In the genomic region with DNA sequence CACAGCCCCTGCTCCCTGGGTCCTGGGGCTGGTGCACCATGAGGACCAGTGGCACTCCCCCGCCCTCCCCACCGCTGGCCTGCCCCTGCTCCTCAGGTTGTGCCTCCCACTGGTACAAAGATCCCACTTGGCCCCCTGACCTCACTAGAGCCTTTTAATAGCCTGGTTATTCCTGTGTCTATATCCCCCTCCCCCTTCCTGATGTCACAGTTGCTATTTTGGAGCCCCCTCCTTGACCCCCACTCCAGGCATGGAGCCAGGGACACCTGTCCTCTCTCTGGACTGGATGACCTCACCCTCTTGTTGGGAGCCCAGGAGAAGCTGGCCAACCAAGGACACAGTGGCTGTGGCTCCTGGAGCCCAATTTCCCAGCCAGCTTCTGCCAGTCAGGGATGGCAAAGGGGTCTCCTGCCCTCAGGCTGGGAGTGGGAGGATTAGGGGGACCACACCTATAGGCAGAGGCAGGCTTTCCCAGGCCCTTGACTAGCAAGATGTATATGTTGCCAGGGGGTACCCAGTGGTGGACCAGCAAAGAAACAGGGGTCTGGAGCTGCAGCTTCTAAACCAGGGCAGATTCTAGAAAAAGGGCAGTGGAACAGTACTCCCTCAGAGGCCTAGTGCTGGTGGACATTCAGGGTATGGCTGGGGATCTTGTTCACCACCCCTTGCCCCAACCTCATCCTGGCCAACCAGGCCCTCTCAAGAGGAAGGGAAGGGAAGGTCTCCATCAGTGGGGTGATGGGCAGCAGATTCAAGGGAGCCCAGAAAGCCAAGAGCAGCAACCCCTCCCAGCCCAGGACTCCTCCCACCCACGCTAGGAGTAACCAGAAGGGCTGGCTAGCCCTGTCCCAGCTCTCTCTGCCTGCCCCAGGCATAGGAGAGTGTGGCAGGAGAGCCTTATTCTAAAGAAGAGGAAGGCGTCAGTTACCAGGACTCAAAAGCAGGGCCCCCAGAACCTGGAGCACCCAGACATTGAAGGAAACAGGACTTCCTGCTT, we compare ENCODE assay signal across 1 cellular context.
TF ChIP-seq lines count a peak whose summit lies in the region.

No MANE protein-coding gene starts in this region.

TF ChIP-seq in HepG2, 621 proteins besides CTCF, POLR2A, EP300 and RAD21 (continues in another document):
- TF ChIP-seq SKIL (CRISPR knock-in tag; IDR thresholded peaks at IDR 0.05; ENCODE audit: borderline replicate concordance): peak; percentile 55; the same call in 1 of the 2 replicates
- 0 out of 2 replicates have a peak, but pooled peaks have one; percentile 75 for TF ChIP-seq ZNF619 (CRISPR knock-in tag; IDR thresholded peaks at IDR 0.05)
- no peak for TF ChIP-seq CHD4 (IDR thresholded peaks at IDR 0.05; ENCODE audit: borderline replicate concordance, low read length)
- no peak for TF ChIP-seq NONO (IDR thresholded peaks at IDR 0.05)
- 0 out of 2 replicates have a peak, but pooled peaks have one; percentile 23 for TF ChIP-seq NONO (CRISPR knock-in tag; conservative IDR thresholded peaks at IDR 0.05)
- TF ChIP-seq ZBTB7A (CRISPR knock-in tag; IDR thresholded peaks at IDR 0.05): peak; percentile 78; the same call in 1 of the 2 replicates
- 0 out of 2 replicates have a peak, but pooled peaks have one; percentile 55 for TF ChIP-seq JUND (CRISPR knock-in tag; IDR thresholded peaks at IDR 0.05)
- TF ChIP-seq ZNF180 (CRISPR knock-in tag; IDR thresholded peaks at IDR 0.05; ENCODE audit: borderline replicate concordance, low read depth): no peak
- no peak for TF ChIP-seq KLF6 (CRISPR knock-in tag; IDR thresholded peaks at IDR 0.05)
- no peak for TF ChIP-seq JDP2 (CRISPR knock-in tag; IDR thresholded peaks at IDR 0.05; ENCODE audit: borderline replicate concordance)
- peak; percentile 94 for TF ChIP-seq MEF2D (CRISPR knock-in tag; IDR thresholded peaks at IDR 0.05)
- peak; percentile 44; the same call in 1 of the 2 replicates for TF ChIP-seq TBX2 (CRISPR knock-in tag; IDR thresholded peaks at IDR 0.05; ENCODE audit: borderline replicate concordance)
- TF ChIP-seq ZNF746 (CRISPR knock-in tag; IDR thresholded peaks at IDR 0.05): peak; percentile 44; the same call in 1 of the 2 replicates
- TF ChIP-seq MYC (CRISPR knock-in tag; IDR thresholded peaks at IDR 0.05; ENCODE audit: borderline replicate concordance): 0 out of 2 replicates have a peak, but pooled peaks have one; percentile 27
- peak; percentile 22; the same call in 1 of the 2 replicates for TF ChIP-seq JUN (CRISPR knock-in tag; IDR thresholded peaks at IDR 0.05)
- TF ChIP-seq BORCS8-MEF2B (CRISPR knock-in tag; IDR thresholded peaks at IDR 0.05): peak; percentile 14; the same call in 1 of the 2 replicates
- no peak for TF ChIP-seq MEIS2 (CRISPR knock-in tag; IDR thresholded peaks at IDR 0.05)
- TF ChIP-seq ZNF687 (CRISPR knock-in tag; IDR thresholded peaks at IDR 0.05): peak; percentile 70
- no peak for TF ChIP-seq ZNF740 (CRISPR knock-in tag; IDR thresholded peaks at IDR 0.05)
- TF ChIP-seq DNMT3B (CRISPR knock-in tag; conservative IDR thresholded peaks at IDR 0.05): no peak
- no peak for TF ChIP-seq PPARG (CRISPR knock-in tag; conservative IDR thresholded peaks at IDR 0.05)
- no peak for TF ChIP-seq ATF1 (CRISPR knock-in tag; IDR thresholded peaks at IDR 0.05)
- TF ChIP-seq UBTF (CRISPR knock-in tag; IDR thresholded peaks at IDR 0.05): 0 out of 2 replicates have a peak, but pooled peaks have one; percentile 16
- no peak for TF ChIP-seq PAWR (CRISPR knock-in tag; IDR thresholded peaks at IDR 0.05; ENCODE audit: borderline replicate concordance)
- no peak for TF ChIP-seq MLLT10 (CRISPR knock-in tag; IDR thresholded peaks at IDR 0.05)
- TF ChIP-seq TFDP1 (CRISPR knock-in tag; IDR thresholded peaks at IDR 0.05; ENCODE audit: borderline replicate concordance): no peak
- no peak for TF ChIP-seq ZNF879 (CRISPR knock-in tag; IDR thresholded peaks at IDR 0.05)
- peak; percentile 36; the same call in 1 of the 2 replicates for TF ChIP-seq RXRB (CRISPR knock-in tag; IDR thresholded peaks at IDR 0.05; ENCODE audit: borderline replicate concordance)
- TF ChIP-seq ZBTB20 (CRISPR knock-in tag; IDR thresholded peaks at IDR 0.05; ENCODE audit: borderline replicate concordance, low read depth): peak; percentile 29; the same call in 1 of the 2 replicates
- TF ChIP-seq RBAK (CRISPR knock-in tag; IDR thresholded peaks at IDR 0.05): no peak
- no peak for TF ChIP-seq ZNF431 (CRISPR knock-in tag; IDR thresholded peaks at IDR 0.05; ENCODE audit: borderline replicate concordance, low read depth)
- TF ChIP-seq NR2F1 (CRISPR knock-in tag; IDR thresholded peaks at IDR 0.05): 0 out of 4 replicates have a peak, but pooled peaks of 1 of the 2 experiments have one; percentile 29
- TF ChIP-seq ZNF207 (IDR thresholded peaks at IDR 0.05; ENCODE audit: borderline replicate concordance): no peak
- TF ChIP-seq, protein P1, sequence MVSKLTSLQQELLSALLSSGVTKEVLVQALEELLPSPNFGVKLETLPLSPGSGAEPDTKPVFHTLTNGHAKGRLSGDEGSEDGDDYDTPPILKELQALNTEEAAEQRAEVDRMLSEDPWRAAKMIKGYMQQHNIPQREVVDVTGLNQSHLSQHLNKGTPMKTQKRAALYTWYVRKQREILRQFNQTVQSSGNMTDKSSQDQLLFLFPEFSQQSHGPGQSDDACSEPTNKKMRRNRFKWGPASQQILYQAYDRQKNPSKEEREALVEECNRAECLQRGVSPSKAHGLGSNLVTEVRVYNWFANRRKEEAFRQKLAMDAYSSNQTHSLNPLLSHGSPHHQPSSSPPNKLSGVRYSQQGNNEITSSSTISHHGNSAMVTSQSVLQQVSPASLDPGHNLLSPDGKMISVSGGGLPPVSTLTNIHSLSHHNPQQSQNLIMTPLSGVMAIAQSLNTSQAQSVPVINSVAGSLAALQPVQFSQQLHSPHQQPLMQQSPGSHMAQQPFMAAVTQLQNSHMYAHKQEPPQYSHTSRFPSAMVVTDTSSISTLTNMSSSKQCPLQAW (CRISPR knock-in tag; IDR thresholded peaks at IDR 0.05): peak; percentile 77
- no peak for TF ChIP-seq ZBTB4 (CRISPR knock-in tag; IDR thresholded peaks at IDR 0.05; ENCODE audit: borderline replicate concordance)
- TF ChIP-seq, protein P2, sequence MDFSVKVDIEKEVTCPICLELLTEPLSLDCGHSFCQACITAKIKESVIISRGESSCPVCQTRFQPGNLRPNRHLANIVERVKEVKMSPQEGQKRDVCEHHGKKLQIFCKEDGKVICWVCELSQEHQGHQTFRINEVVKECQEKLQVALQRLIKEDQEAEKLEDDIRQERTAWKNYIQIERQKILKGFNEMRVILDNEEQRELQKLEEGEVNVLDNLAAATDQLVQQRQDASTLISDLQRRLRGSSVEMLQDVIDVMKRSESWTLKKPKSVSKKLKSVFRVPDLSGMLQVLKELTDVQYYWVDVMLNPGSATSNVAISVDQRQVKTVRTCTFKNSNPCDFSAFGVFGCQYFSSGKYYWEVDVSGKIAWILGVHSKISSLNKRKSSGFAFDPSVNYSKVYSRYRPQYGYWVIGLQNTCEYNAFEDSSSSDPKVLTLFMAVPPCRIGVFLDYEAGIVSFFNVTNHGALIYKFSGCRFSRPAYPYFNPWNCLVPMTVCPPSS (IDR thresholded peaks at IDR 0.05): no peak
